In genomic region chr9:129774791-129775149, GRCh38 we compare ENCODE assay signal across 1 cellular context.
TF ChIP-seq lines count a peak whose summit lies in the region.

No MANE protein-coding gene starts in this region.

TF ChIP-seq in K562, 482 proteins besides CTCF, POLR2A, EP300 and RAD21:
- TF ChIP-seq EWSR1 (IDR thresholded peaks at IDR 0.05; ENCODE audit: borderline replicate concordance, low read depth, partially characterized antibody) (no peak), RBBP5 (IDR thresholded peaks at IDR 0.05; ENCODE audit: borderline replicate concordance, insufficient read depth, low read length, poor library complexity, severe bottlenecking) (no peak), RUNX1 (IDR thresholded peaks at IDR 0.05; ENCODE audit: low read depth) (no peak), USF2 (CRISPR knock-in tag; IDR thresholded peaks at IDR 0.05) (peak; percentile 35), NR2C2 (CRISPR knock-in tag; IDR thresholded peaks at IDR 0.05) (no peak), NR2C2 (tag; IDR thresholded peaks at IDR 0.05) (no peak), USF1 (CRISPR knock-in tag; IDR thresholded peaks at IDR 0.05) (peak; percentile 40; the same call in 1 of the 2 replicates), HES1 (IDR thresholded peaks at IDR 0.05; ENCODE audit: low read depth) (no peak), SIN3B (IDR thresholded peaks at IDR 0.05; ENCODE audit: low read depth) (no peak), IRF1 (CRISPR knock-in tag; IDR thresholded peaks at IDR 0.05; ENCODE audit: borderline replicate concordance) (no peak), MEF2A (IDR thresholded peaks at IDR 0.05; ENCODE audit: control insufficient read depth, low read depth, low read length) (no peak), E2F6 (IDR thresholded peaks at IDR 0.05; ENCODE audit: borderline replicate concordance in 1 of 2, extremely low read depth in 1 of 2, insufficient read depth in 1 of 2, insufficient read length in 1 of 2, low read depth in 1 of 2, low read length in 1 of 2, poor library complexity in 1 of 2, severe bottlenecking in 1 of 2) (peak in 1 of 2 experiments; percentile 37), L3MBTL2 (IDR thresholded peaks at IDR 0.05) (peak; percentile 63), NFIC (IDR thresholded peaks at IDR 0.05) (peak; percentile 48), RAD51 (IDR thresholded peaks at IDR 0.05; ENCODE audit: borderline replicate concordance, low read depth) (peak; percentile 22; the same call in 1 of the 2 replicates), ZNF12 (CRISPR knock-in tag; IDR thresholded peaks at IDR 0.05) (no peak), ZNF354B (CRISPR knock-in tag; IDR thresholded peaks at IDR 0.05) (no peak), ZNF717 (CRISPR knock-in tag; IDR thresholded peaks at IDR 0.05) (no peak), ZFP30 (CRISPR knock-in tag; IDR thresholded peaks at IDR 0.05; ENCODE audit: borderline replicate concordance) (no peak), ZNF583 (CRISPR knock-in tag; IDR thresholded peaks at IDR 0.05) (no peak), ETS1 (conservative IDR thresholded peaks at IDR 0.05; ENCODE audit: control insufficient read depth, low read depth, low read length) (no peak), ZNF197 (CRISPR knock-in tag; IDR thresholded peaks at IDR 0.05; ENCODE audit: low read depth) (no peak), ZNF778 (CRISPR knock-in tag; IDR thresholded peaks at IDR 0.05) (no peak), BHLHE40 (IDR thresholded peaks at IDR 0.05; ENCODE audit: low read length) (peak; percentile 82), E2F5 (CRISPR knock-in tag; IDR thresholded peaks at IDR 0.05) (no peak), HINFP (tag; conservative IDR thresholded peaks at IDR 0.05; ENCODE audit: low read depth) (no peak), MCM7 (IDR thresholded peaks at IDR 0.05) (no peak), PRPF4 (IDR thresholded peaks at IDR 0.05; ENCODE audit: insufficient read depth, low read depth, low read length, poor library complexity, severe bottlenecking) (no peak), ZEB2 (IDR thresholded peaks at IDR 0.05) (no peak), GABPB2 (CRISPR knock-in tag; conservative IDR thresholded peaks at IDR 0.05) (no peak)
